13 cellular contexts compared by ENCODE assay signal in the genomic region with DNA sequence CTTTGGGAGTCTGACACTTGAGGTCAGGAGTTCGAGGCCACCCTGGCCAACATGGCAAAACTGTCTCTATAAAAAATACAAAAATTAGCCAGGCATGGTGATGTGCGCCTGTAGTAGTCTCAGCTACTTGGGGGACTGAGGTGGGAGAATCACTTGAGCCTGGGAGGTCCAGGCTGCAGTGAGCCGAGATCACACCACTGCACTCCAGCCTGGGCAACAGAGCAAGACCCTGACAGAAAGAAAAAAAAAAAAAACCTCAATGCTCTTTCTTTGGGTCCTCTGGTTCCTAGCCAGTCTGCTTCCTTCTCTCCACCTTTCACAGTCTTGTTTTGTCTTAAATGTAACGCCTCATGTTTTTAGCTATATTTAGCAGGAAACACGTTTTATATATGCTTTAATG. TPM values are rescaled to one million over a fixed set of nuclear protein-coding genes. Genes with fewer than 3 reads are reported as not detected.
A peak's percentile ranks its signal among the peaks of the same experiment; 100 is the strongest.
DNase-seq lines count a peak whose midpoint lies in the region; ATAC-seq and TF ChIP-seq lines count a peak whose summit lies in the region.
"Had no signal": no experiment of that assay in that cellular context is flagged by ENCODE, and none has a peak within 500 bp of the region (broad histone marks: within the 10 kb centered on the region; RNA-seq: fewer than 3 reads in every experiment).

No MANE protein-coding gene starts in this region.

- H3K4me1 Mint-ChIP-seq in activated T-helper 1 cell treated with anti-CD3 and anti-CD28 coated beads, Interleukin-12 subunit alpha, Interleukin-12 subunit beta, Interleukin-2, Interleukin-4 antibody, amounts not matched to agents 30 ng/mL and 10 ng/mL and 1 ng/mL, durations not matched to agents 14 hours and 24 hours and 36 hours (ENCODE audit: low read depth): peaks cover 66% of the 10 kb centered on the region

- no peaks in the 10 kb centered on the region for H3K9me3 ChIP-seq in right atrium auricular region
- no peaks in the 10 kb centered on the region for H3K9me3 ChIP-seq in lung (ENCODE audit: control insufficient read depth in 2 of 2, insufficient read depth in 1 of 2, low read length in 1 of 2)
- H3K9me3 ChIP-seq in transverse colon: no peaks in the 10 kb centered on the region

- no peak for TF ChIP-seq POLR2A in transverse colon (IDR thresholded peaks at IDR 0.05)

- H3K4me3 Mint-ChIP-seq in activated T-helper 1 cell treated with anti-CD3 and anti-CD28 coated beads, Interleukin-12 subunit alpha, Interleukin-12 subunit beta, Interleukin-2, Interleukin-4 antibody, amounts not matched to agents 30 ng/mL and 10 ng/mL and 1 ng/mL, durations not matched to agents 14 hours and 24 hours and 36 hours: no peak overlapping the region
- H3K4me3 Mint-ChIP-seq: neural progenitor cell had no signal

- ATAC-seq in lung (ENCODE audit: insufficient read depth, low FRiP score) (no peak), left colon (no peak), HG02970 (IDR thresholded peaks at IDR 0.05; ENCODE audit: low FRiP score, unreplicated experiment) (no peak)

- H3K36me3 ChIP-seq in right atrium auricular region (no peaks in the 10 kb centered on the region), lung (ENCODE audit: control insufficient read depth in 2 of 2, insufficient read depth in 2 of 2, low read length in 2 of 2) (peaks cover 2 to 7% of the 10 kb centered on the region in 2 donors), transverse colon (no peaks in the 10 kb centered on the region)
- H3K36me3 ChIP-seq: neural progenitor cell had no signal

- peaks cover 0 to 37% of the 10 kb centered on the region in 2 donors for H3K4me1 ChIP-seq in right atrium auricular region
- H3K4me1 ChIP-seq in lung (ENCODE audit: control insufficient read depth in 2 of 2, insufficient read depth in 2 of 2, low read length in 2 of 2): peaks cover 15 to 27% of the 10 kb centered on the region in 2 donors
- peaks cover 22 to 71% (median 42%) of the 10 kb centered on the region in 4 donors for H3K4me1 ChIP-seq in transverse colon
- H3K4me1 ChIP-seq: neural progenitor cell had no signal

- H3K4me3 ChIP-seq in right atrium auricular region (no peak overlapping the region), lung (no peak overlapping the region), transverse colon (no peak overlapping the region)
- H3K4me3 ChIP-seq: neural progenitor cell had no signal

- no peaks in the 10 kb centered on the region for H3K9me3 Mint-ChIP-seq in activated T-helper 1 cell treated with anti-CD3 and anti-CD28 coated beads, Interleukin-12 subunit alpha, Interleukin-12 subunit beta, Interleukin-2, Interleukin-4 antibody, amounts not matched to agents 30 ng/mL and 10 ng/mL and 1 ng/mL, durations not matched to agents 14 hours and 24 hours and 36 hours
- H3K9me3 Mint-ChIP-seq: neural progenitor cell had no signal

- TF ChIP-seq EP300 in transverse colon (IDR thresholded peaks at IDR 0.05; ENCODE audit: low read depth): no peak

- peak overlapping the region; percentile 42 for H3K27ac Mint-ChIP-seq in activated T-helper 1 cell treated with anti-CD3 and anti-CD28 coated beads, Interleukin-12 subunit alpha, Interleukin-12 subunit beta, Interleukin-2, Interleukin-4 antibody, amounts not matched to agents 30 ng/mL and 10 ng/mL and 1 ng/mL, durations not matched to agents 14 hours and 24 hours and 36 hours

- no peaks in the 10 kb centered on the region for H3K27me3 ChIP-seq in right atrium auricular region
- no peaks in the 10 kb centered on the region for H3K27me3 ChIP-seq in lung (ENCODE audit: control insufficient read depth, insufficient read depth)
- H3K27me3 ChIP-seq in transverse colon: no peaks in the 10 kb centered on the region
- H3K27me3 ChIP-seq: neural progenitor cell had no signal

- intact Hi-C loops in cardiac septum (cut with DNase I): no loop called here
- intact Hi-C loops in activated T-helper 1 cell treated with anti-CD3 and anti-CD28 coated beads, Interleukin-12 subunit alpha, Interleukin-12 subunit beta, Interleukin-2, Interleukin-4 antibody, amounts not matched to agents 30 ng/mL and 10 ng/mL and 1 ng/mL, durations not matched to agents 14 hours and 24 hours and 36 hours (cut with micrococcal nuclease): no loop called here
- intact Hi-C loops in transverse colon (cut with DNase I; ENCODE audit: low total_unique reads): no loop called here
- intact Hi-C loops in left colon (cut with DNase I, micrococcal nuclease): no loop called here

- no peaks in the 10 kb centered on the region for H3K27me3 Mint-ChIP-seq in activated T-helper 1 cell treated with anti-CD3 and anti-CD28 coated beads, Interleukin-12 subunit alpha, Interleukin-12 subunit beta, Interleukin-2, Interleukin-4 antibody, amounts not matched to agents 30 ng/mL and 10 ng/mL and 1 ng/mL, durations not matched to agents 14 hours and 24 hours and 36 hours (ENCODE audit: insufficient read depth)

- in situ Hi-C loops in transverse colon (cut with MboI; ENCODE audit: low pct_ligation_motif_present in 1 of 4, low pct_unique_long_range_greater_than_20kb in 1 of 4, low sequenced_read_pairs in 3 of 4): no loop called here

- TF ChIP-seq CTCF in right atrium auricular region (IDR thresholded peaks at IDR 0.05): no peak
- TF ChIP-seq CTCF in lung (IDR thresholded peaks at IDR 0.05; ENCODE audit: control extremely low read depth, extremely low read depth): no peak
- TF ChIP-seq CTCF in transverse colon (IDR thresholded peaks at IDR 0.05): no peak

- H3K27ac ChIP-seq in right atrium auricular region: peak overlapping the region; percentile 12 to 54
- peak overlapping the region; percentile 22 to 24 for H3K27ac ChIP-seq in lung (ENCODE audit: low read depth in 1 of 2, low read length in 1 of 2)
- H3K27ac ChIP-seq in transverse colon: peak overlapping the region; percentile 13 to 67 (median 59)
- H3K27ac ChIP-seq: neural progenitor cell had no signal

- DNase-seq in right atrium auricular region (ENCODE audit: low spot score) (no peak), cardiac septum (ENCODE audit: low spot score) (no peak), lung (ENCODE audit: low spot score) (no peak), transverse colon (no peak), left colon (no peak)
- no peak for DNase-seq in activated T-helper 1 cell treated with anti-CD3 and anti-CD28 coated beads, Interleukin-12 subunit alpha, Interleukin-12 subunit beta, Interleukin-2, Interleukin-4 antibody, amounts not matched to agents 30 ng/mL and 10 ng/mL and 1 ng/mL, durations not matched to agents 14 hours and 24 hours and 36 hours (ENCODE audit: low spot score)
- no peak for DNase-seq in stimulated activated CD4-positive, alpha-beta T cell treated with anti-CD3 and anti-CD28 coated beads, Interleukin-2, amount 100 ng/mL, for 24 hours
- DNase-seq: activated CD8-positive, alpha-beta memory T cell treated with anti-CD3 and anti-CD28 coated beads, Interleukin-2, amount 50 U/mL, for 4 hours; hypothalamus; NCI-H1105 treated with DMSO at 0.1 percent for 48 hours; SHP77 treated with DMSO at 0.1 percent for 48 hours had no signal

- H3K36me3 Mint-ChIP-seq in activated T-helper 1 cell treated with anti-CD3 and anti-CD28 coated beads, Interleukin-12 subunit alpha, Interleukin-12 subunit beta, Interleukin-2, Interleukin-4 antibody, amounts not matched to agents 30 ng/mL and 10 ng/mL and 1 ng/mL, durations not matched to agents 14 hours and 24 hours and 36 hours (ENCODE audit: low read depth): peaks cover 22% of the 10 kb centered on the region

- 92 to 94% methylated on average over 5 of the region's 5 CpGs for WGBS in lung, 2 donors
- 74 to 83% methylated on average over 2 to 5 of the region's 5 CpGs for WGBS in transverse colon (ENCODE audit: low coverage in 1 of 2), 2 donors

RNA-seq across cellular contexts. Expression of gene OGDH, which starts 9.4 kb away (rescaled TPM):
- total RNA-seq in right atrium auricular region (100 to 1,000 TPM; 277 to 390 TPM), cardiac septum (406 TPM), lung (100 to 1,000 TPM in 1 of 2 donors, 10 to 100 TPM in 1; 54.6 to 142 TPM), transverse colon (100 to 1,000 TPM in 3 of 4 donors, 10 to 100 TPM in 1; 74.0 to 160 (median 143) TPM), left colon (100 to 1,000 TPM; 174 to 221 TPM)
- 101 and 105 TPM in 2 replicates for total RNA-seq in activated T-helper 1 cell treated with anti-CD3 and anti-CD28 coated beads, Interleukin-12 subunit alpha, Interleukin-12 subunit beta, Interleukin-2, Interleukin-4 antibody, amounts not matched to agents 30 ng/mL and 10 ng/mL and 1 ng/mL, durations not matched to agents 14 hours and 24 hours and 36 hours
- 10 to 100 TPM; 39.0 to 65.2 TPM for polyA plus RNA-seq in lung

RNA-seq across cellular contexts. Expression of gene TMED4, which starts 33.8 kb away (rescaled TPM):
- 100 to 1,000 TPM; 113 to 120 TPM for total RNA-seq in right atrium auricular region
- 73.8 TPM for total RNA-seq in cardiac septum
- total RNA-seq in activated T-helper 1 cell treated with anti-CD3 and anti-CD28 coated beads, Interleukin-12 subunit alpha, Interleukin-12 subunit beta, Interleukin-2, Interleukin-4 antibody, amounts not matched to agents 30 ng/mL and 10 ng/mL and 1 ng/mL, durations not matched to agents 14 hours and 24 hours and 36 hours: 74.9 and 79.6 TPM in 2 replicates
- total RNA-seq in lung: 100 to 1,000 TPM in 1 of 2 donors, 10 to 100 TPM in 1; 81.0 to 106 TPM
- polyA plus RNA-seq in lung: 10 to 100 TPM; 46.4 to 52.5 TPM
- total RNA-seq in transverse colon: 100 to 1,000 TPM; 226 to 303 (median 254) TPM
- 10 to 100 TPM; 90.4 to 96.2 TPM for total RNA-seq in left colon

RNA-seq across cellular contexts. Expression of gene DDX56, which starts 42.1 kb away (rescaled TPM):
- total RNA-seq in right atrium auricular region (10 to 100 TPM; 24.4 to 28.1 TPM), cardiac septum (25.9 TPM), lung (10 to 100 TPM; 49.8 to 67.5 TPM), transverse colon (100 to 1,000 TPM in 1 of 4 donors, 10 to 100 TPM in 3; 41.1 to 202 (median 42.3) TPM), left colon (10 to 100 TPM; 36.5 to 59.2 TPM)
- total RNA-seq in activated T-helper 1 cell treated with anti-CD3 and anti-CD28 coated beads, Interleukin-12 subunit alpha, Interleukin-12 subunit beta, Interleukin-2, Interleukin-4 antibody, amounts not matched to agents 30 ng/mL and 10 ng/mL and 1 ng/mL, durations not matched to agents 14 hours and 24 hours and 36 hours: 165 and 166 TPM in 2 replicates
- polyA plus RNA-seq in lung: 10 to 100 TPM; 45.9 to 66.5 TPM
